1 cellular context compared by ENCODE assay signal in the genomic region with DNA sequence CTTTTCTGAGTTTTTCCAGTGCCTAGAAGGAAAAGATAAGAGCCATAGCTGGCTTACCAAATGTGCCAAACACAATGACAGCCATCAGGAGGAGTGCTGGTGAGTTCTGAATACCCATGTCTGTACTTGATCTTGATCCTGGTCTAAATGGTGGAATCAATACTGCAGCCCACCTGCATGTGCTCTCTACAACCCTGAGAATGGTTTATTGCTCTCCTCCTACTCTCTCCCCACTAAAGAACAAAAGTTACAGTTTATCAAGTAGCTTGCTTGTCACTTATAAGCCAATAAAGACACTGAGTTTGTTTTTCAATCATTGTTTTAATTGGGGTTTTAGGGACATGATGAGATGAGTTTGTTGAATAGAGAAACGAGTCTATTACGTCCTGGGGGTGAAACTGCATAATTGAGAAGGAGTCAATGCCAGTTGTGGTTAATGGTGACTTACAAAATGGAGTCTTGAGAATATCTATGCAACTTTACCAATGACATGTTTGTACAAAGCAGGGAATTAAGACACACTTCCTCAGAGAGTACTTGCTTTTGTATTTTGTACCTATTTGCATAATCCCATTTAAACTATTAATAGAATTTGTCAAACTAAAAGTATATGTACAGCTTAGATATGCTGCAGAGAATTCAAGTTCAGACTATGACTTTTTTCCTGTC.
A peak's percentile ranks its signal among the peaks of the same experiment; 100 is the strongest.
TF ChIP-seq lines count a peak whose summit lies in the region.

No MANE protein-coding gene starts in this region.

TF ChIP-seq in K562, 482 proteins besides CTCF, POLR2A, EP300 and RAD21 (continued from another document):
- TF ChIP-seq, protein P1, sequence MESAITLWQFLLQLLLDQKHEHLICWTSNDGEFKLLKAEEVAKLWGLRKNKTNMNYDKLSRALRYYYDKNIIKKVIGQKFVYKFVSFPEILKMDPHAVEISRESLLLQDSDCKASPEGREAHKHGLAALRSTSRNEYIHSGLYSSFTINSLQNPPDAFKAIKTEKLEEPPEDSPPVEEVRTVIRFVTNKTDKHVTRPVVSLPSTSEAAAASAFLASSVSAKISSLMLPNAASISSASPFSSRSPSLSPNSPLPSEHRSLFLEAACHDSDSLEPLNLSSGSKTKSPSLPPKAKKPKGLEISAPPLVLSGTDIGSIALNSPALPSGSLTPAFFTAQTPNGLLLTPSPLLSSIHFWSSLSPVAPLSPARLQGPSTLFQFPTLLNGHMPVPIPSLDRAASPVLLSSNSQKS (CRISPR knock-in tag; IDR thresholded peaks at IDR 0.05) = no peak
- TF ChIP-seq NR2C1 (IDR thresholded peaks at IDR 0.05) (no peak), NR2C1 (tag; IDR thresholded peaks at IDR 0.05) (peak; percentile 24; the same call in 1 of the 2 replicates), FOXP1 (CRISPR knock-in tag; IDR thresholded peaks at IDR 0.05) (no peak), NR4A1 (CRISPR knock-in tag; IDR thresholded peaks at IDR 0.05) (no peak), NR4A1 (tag; IDR thresholded peaks at IDR 0.05) (0 out of 2 replicates have a peak, but pooled peaks have one; percentile 51), ZFP30 (CRISPR knock-in tag; IDR thresholded peaks at IDR 0.05; ENCODE audit: borderline replicate concordance) (no peak), ZNF644 (tag; IDR thresholded peaks at IDR 0.05; ENCODE audit: low read depth) (0 out of 2 replicates have a peak, but pooled peaks have one; percentile 14), ZNF311 (CRISPR knock-in tag; IDR thresholded peaks at IDR 0.05) (0 out of 2 replicates have a peak, but pooled peaks have one; percentile 17), ZNF197 (CRISPR knock-in tag; IDR thresholded peaks at IDR 0.05; ENCODE audit: low read depth) (0 out of 2 replicates have a peak, but pooled peaks have one; percentile 57), CREB1 (IDR thresholded peaks at IDR 0.05) (no peak), CREB1 (CRISPR knock-in tag; IDR thresholded peaks at IDR 0.05) (no peak), BRD4 (IDR thresholded peaks at IDR 0.05) (peak; percentile 83), ETV1 (tag; conservative IDR thresholded peaks at IDR 0.05; ENCODE audit: low read depth) (0 out of 2 replicates have a peak, but pooled peaks have one; percentile 26)
- TF ChIP-seq, protein P2, sequence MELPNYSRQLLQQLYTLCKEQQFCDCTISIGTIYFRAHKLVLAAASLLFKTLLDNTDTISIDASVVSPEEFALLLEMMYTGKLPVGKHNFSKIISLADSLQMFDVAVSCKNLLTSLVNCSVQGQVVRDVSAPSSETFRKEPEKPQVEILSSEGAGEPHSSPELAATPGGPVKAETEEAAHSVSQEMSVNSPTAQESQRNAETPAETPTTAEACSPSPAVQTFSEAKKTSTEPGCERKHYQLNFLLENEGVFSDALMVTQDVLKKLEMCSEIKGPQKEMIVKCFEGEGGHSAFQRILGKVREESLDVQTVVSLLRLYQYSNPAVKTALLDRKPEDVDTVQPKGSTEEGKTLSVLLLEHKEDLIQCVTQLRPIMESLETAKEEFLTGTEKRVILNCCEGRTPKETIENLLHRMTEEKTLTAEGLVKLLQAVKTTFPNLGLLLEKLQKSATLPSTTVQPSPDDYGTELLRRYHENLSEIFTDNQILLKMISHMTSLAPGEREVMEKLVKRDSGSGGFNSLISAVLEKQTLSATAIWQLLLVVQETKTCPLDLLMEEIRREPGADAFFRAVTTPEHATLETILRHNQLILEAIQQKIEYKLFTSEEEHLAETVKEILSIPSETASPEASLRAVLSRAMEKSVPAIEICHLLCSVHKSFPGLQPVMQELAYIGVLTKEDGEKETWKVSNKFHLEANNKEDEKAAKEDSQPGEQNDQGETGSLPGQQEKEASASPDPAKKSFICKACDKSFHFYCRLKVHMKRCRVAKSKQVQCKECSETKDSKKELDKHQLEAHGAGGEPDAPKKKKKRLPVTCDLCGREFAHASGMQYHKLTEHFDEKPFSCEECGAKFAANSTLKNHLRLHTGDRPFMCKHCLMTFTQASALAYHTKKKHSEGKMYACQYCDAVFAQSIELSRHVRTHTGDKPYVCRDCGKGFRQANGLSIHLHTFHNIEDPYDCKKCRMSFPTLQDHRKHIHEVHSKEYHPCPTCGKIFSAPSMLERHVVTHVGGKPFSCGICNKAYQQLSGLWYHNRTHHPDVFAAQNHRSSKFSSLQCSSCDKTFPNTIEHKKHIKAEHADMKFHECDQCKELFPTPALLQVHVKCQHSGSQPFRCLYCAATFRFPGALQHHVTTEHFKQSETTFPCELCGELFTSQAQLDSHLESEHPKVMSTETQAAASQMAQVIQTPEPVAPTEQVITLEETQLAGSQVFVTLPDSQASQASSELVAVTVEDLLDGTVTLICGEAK (IDR thresholded peaks at IDR 0.05) = no peak
- TF ChIP-seq, protein P2 (CRISPR knock-in tag; IDR thresholded peaks at IDR 0.05) = no peak
- TF ChIP-seq, protein P3, sequence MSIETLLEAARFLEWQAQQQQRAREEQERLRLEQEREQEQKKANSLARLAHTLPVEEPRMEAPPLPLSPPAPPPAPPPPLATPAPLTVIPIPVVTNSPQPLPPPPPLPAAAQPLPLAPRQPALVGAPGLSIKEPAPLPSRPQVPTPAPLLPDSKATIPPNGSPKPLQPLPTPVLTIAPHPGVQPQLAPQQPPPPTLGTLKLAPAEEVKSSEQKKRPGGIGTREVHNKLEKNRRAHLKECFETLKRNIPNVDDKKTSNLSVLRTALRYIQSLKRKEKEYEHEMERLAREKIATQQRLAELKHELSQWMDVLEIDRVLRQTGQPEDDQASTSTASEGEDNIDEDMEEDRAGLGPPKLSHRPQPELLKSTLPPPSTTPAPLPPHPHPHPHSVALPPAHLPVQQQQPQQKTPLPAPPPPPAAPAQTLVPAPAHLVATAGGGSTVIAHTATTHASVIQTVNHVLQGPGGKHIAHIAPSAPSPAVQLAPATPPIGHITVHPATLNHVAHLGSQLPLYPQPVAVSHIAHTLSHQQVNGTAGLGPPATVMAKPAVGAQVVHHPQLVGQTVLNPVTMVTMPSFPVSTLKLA (conservative IDR thresholded peaks at IDR 0.05) = no peak
- TF ChIP-seq, protein P4, sequence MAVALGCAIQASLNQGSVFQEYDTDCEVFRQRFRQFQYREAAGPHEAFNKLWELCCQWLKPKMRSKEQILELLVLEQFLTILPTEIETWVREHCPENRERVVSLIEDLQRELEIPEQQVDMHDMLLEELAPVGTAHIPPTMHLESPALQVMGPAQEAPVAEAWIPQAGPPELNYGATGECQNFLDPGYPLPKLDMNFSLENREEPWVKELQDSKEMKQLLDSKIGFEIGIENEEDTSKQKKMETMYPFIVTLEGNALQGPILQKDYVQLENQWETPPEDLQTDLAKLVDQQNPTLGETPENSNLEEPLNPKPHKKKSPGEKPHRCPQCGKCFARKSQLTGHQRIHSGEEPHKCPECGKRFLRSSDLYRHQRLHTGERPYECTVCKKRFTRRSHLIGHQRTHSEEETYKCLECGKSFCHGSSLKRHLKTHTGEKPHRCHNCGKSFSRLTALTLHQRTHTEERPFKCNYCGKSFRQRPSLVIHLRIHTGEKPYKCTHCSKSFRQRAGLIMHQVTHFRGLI (CRISPR knock-in tag; IDR thresholded peaks at IDR 0.05) = 0 out of 2 replicates have a peak, but pooled peaks have one; percentile 36
- TF ChIP-seq, protein P5, sequence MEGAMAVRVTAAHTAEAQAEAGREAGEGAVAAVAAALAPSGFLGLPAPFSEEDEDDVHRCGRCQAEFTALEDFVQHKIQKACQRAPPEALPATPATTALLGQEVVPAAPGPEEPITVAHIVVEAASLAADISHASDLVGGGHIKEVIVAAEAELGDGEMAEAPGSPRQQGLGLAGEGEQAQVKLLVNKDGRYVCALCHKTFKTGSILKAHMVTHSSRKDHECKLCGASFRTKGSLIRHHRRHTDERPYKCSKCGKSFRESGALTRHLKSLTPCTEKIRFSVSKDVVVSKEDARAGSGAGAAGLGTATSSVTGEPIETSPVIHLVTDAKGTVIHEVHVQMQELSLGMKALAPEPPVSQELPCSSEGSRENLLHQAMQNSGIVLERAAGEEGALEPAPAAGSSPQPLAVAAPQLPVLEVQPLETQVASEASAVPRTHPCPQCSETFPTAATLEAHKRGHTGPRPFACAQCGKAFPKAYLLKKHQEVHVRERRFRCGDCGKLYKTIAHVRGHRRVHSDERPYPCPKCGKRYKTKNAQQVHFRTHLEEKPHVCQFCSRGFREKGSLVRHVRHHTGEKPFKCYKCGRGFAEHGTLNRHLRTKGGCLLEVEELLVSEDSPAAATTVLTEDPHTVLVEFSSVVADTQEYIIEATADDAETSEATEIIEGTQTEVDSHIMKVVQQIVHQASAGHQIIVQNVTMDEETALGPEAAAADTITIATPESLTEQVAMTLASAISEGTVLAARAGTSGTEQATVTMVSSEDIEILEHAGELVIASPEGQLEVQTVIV (CRISPR knock-in tag; IDR thresholded peaks at IDR 0.05; ENCODE audit: borderline replicate concordance) = no peak
- TF ChIP-seq, protein P6, sequence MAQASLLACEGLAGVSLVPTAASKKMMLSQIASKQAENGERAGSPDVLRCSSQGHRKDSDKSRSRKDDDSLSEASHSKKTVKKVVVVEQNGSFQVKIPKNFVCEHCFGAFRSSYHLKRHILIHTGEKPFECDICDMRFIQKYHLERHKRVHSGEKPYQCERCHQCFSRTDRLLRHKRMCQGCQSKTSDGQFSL (CRISPR knock-in tag; IDR thresholded peaks at IDR 0.05) = no peak
- TF ChIP-seq, protein P6 (tag; IDR thresholded peaks at IDR 0.05) = peak in 1 of 2 experiments; percentile 78; a peak in 1 of 4 replicates
- TF ChIP-seq, protein P7, sequence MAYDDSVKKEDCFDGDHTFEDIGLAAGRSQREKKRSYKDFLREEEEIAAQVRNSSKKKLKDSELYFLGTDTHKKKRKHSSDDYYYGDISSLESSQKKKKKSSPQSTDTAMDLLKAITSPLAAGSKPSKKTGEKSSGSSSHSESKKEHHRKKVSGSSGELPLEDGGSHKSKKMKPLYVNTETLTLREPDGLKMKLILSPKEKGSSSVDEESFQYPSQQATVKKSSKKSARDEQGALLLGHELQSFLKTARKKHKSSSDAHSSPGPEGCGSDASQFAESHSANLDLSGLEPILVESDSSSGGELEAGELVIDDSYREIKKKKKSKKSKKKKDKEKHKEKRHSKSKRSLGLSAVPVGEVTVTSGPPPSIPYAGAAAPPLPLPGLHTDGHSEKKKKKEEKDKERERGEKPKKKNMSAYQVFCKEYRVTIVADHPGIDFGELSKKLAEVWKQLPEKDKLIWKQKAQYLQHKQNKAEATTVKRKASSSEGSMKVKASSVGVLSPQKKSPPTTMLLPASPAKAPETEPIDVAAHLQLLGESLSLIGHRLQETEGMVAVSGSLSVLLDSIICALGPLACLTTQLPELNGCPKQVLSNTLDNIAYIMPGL (CRISPR knock-in tag; IDR thresholded peaks at IDR 0.05) = no peak
